In the genomic region with DNA sequence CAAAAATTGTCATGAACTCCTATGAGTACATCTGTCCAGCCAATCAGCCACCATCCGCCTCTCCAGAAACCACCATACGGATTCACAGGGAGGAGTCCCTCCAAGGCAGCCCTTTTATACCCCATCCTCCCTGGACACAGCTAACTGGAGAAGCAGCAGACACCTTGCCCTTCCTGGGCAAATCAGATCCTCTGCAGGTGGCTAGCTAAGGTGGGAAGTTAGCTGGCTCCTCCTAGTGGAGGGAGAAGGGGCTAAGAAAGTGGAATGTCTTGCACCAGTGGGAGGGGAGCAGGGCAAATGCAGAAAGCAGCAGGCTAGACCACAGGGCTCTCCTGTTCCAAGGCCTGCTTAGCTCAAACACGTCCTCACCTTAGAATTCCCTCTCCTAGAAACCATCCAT, we compare ENCODE assay signal across 11 cellular contexts. TPM values are rescaled to one million over a fixed set of nuclear protein-coding genes. Genes with fewer than 3 reads are reported as not detected.
DNase-seq lines count a peak whose midpoint lies in the region; ATAC-seq, FAIRE-seq and TF ChIP-seq lines count a peak whose summit lies in the region.
"Had no signal": no experiment of that assay in that cellular context is flagged by ENCODE, and none has a peak within 500 bp of the region (broad histone marks: within the 10 kb centered on the region; RNA-seq: fewer than 3 reads in every experiment).

No MANE protein-coding gene starts in this region.

- intact Hi-C loops in IMR-90 (cut with micrococcal nuclease) = no loop called here

- no peaks in the 10 kb centered on the region for H3K79me1 ChIP-seq in IMR-90 (ENCODE audit: low read depth in 1 of 2, low read length in 2 of 2)

- dilution Hi-C loops in IMR-90 (cut with HindIII; ENCODE audit: low sequenced_read_pairs, unreplicated experiment) = no loop called here

- no peak overlapping the region for H2AFZ ChIP-seq in IMR-90 (replicated peaks; ENCODE audit: low read length, poor library complexity)

- no peaks in the 10 kb centered on the region for H3K9me3 ChIP-seq in IMR-90 (ENCODE audit: control insufficient read depth, insufficient read depth, low read length)
- no peaks in the 10 kb centered on the region for H3K9me3 ChIP-seq in T-helper 17 cell (ENCODE audit: control insufficient read depth, low read length, poor library complexity, severe bottlenecking)

- no peak overlapping the region for H2BK120ac ChIP-seq in IMR-90 (ENCODE audit: low read depth, low read length)

- no peaks in the 10 kb centered on the region for H3K4me1 ChIP-seq in IMR-90 (ENCODE audit: control insufficient read depth, insufficient read depth, low read length)

- no peak overlapping the region for H2AK5ac ChIP-seq in IMR-90 (ENCODE audit: low read depth, low read length)

- no peak overlapping the region for H3K14ac ChIP-seq in IMR-90 (replicated peaks; ENCODE audit: low read depth, low read length)

- H3K36me3 ChIP-seq in GM06990 (ENCODE audit: control insufficient read depth, insufficient read depth, low read length) = no peaks in the 10 kb centered on the region
- H3K36me3 ChIP-seq in IMR-90 (ENCODE audit: control insufficient read depth, insufficient read depth, low read length) = no peaks in the 10 kb centered on the region

- H4K5ac ChIP-seq in IMR-90 (ENCODE audit: low read depth, low read length) = no peak overlapping the region

- H3K27me3 ChIP-seq in GM06990 (replicated peaks; ENCODE audit: control insufficient read depth, insufficient read depth, low read length) (no peaks in the 10 kb centered on the region), IMR-90 (ENCODE audit: control insufficient read depth, insufficient read depth, low read length) (no peaks in the 10 kb centered on the region)

- ATAC-seq in IMR-90 (ENCODE audit: low read depth) (no peak), T-helper 17 cell (no peak), GM18907 (IDR thresholded peaks at IDR 0.05; ENCODE audit: unreplicated experiment) (no peak)

- H3K18ac ChIP-seq in IMR-90 (ENCODE audit: low read depth, low read length) = no peak overlapping the region

- peak overlapping the region; percentile 8 for H3K27ac Mint-ChIP-seq in T-helper 17 cell
- H3K27ac Mint-ChIP-seq: activated naive CD4-positive, alpha-beta T cell treated with anti-CD3 and anti-CD28 coated beads, Interleukin-2, amount 10 ng/mL, durations not matched to agents 7 days and 5 days had no signal

- no peak overlapping the region for H2BK5ac ChIP-seq in IMR-90 (ENCODE audit: low read depth, low read length, poor library complexity, severe bottlenecking)

- H3K4me2 ChIP-seq in IMR-90 (ENCODE audit: low read depth, low read length) = no peak overlapping the region

- no peak for TF ChIP-seq POLR2A in IMR-90 (IDR thresholded peaks at IDR 0.05; ENCODE audit: low read depth, low read length)
- no peak for TF ChIP-seq POLR2A in H54 (IDR thresholded peaks at IDR 0.05; ENCODE audit: low read depth, low read length)

- no peak overlapping the region for H3K4me3 Mint-ChIP-seq in T-helper 17 cell
- H3K4me3 Mint-ChIP-seq: activated naive CD4-positive, alpha-beta T cell treated with anti-CD3 and anti-CD28 coated beads, Interleukin-2, amount 10 ng/mL, durations not matched to agents 7 days and 5 days had no signal

- no peak for FAIRE-seq in H54 (lab: Jason Lieb, UNC)

- no TSS peak for BruUV-seq in IMR-90 (replicated peaks; lab: Mats Ljungman, UMichigan)

- peaks cover 30% of the 10 kb centered on the region for H3K27me3 Mint-ChIP-seq in T-helper 17 cell

- no peak overlapping the region for H3K56ac ChIP-seq in IMR-90 (ENCODE audit: extremely low read depth, insufficient read depth, low read length)

- H4K8ac ChIP-seq in IMR-90 (ENCODE audit: low read depth in 2 of 2, low read length in 2 of 2) = no peak overlapping the region

- H4K91ac ChIP-seq in IMR-90 (ENCODE audit: insufficient read depth, low read depth, low read length) = no peak overlapping the region

- no peak overlapping the region for H2AK9ac ChIP-seq in IMR-90 (replicated peaks; ENCODE audit: low read depth, low read length, poor library complexity)

- in situ Hi-C loops in IMR-90 (cut with MboI; ENCODE audit: low sequenced_read_pairs) = loop anchor here (25.0 kb wide), 1 partner anchor 522 kb away; no protein-coding TSS in a partner anchor

- H3K9ac ChIP-seq in IMR-90 (ENCODE audit: low read depth, low read length) = no peak overlapping the region

- CTCF ChIA-PET in IMR-90 (lab: Yijun Ruan, JAX) = no interaction called here

- DNase-seq in GM06990 (ENCODE audit: extremely low read depth, insufficient read length) (no peak), IMR-90 (no peak), T-helper 17 cell (no peak), left kidney (ENCODE audit: low read depth, low spot score) (peak; percentile 67), H54 (ENCODE audit: insufficient read length, low spot score) (no peak), iPS-NIHi11 (ENCODE audit: low spot score) (no peak)
- DNase-seq: activated naive CD4-positive, alpha-beta T cell treated with anti-CD3 and anti-CD28 coated beads, Interleukin-2, amount 10 ng/mL, durations not matched to agents 7 days and 5 days; effector CD8-positive, alpha-beta T cell; MV-4-11; stimulated activated CD4-positive, alpha-beta T cell treated with anti-CD3 and anti-CD28 coated beads, Interleukin-2, amount 100 ng/mL, for 48 hours had no signal

- H3K4me3 ChIP-seq in GM06990 (replicated peaks; ENCODE audit: low read depth, low read length) = no peak overlapping the region
- no peak overlapping the region for H3K4me3 ChIP-seq in IMR-90 (ENCODE audit: insufficient read depth, low read depth, low read length)

- 100% methylated on average over 1 of the region's 3 CpGs; no CpG with 5 or more reads in 1 of the 2 experiments for WGBS in IMR-90 (ENCODE audit: extremely low coverage in 2 of 2, insufficient read length in 1 of 2), 2 experiments

- TF ChIP-seq CTCF in GM06990 (IDR thresholded peaks at IDR 0.05; ENCODE audit: insufficient read depth, low read length, poor library complexity, severe bottlenecking) = peak; percentile 44
- TF ChIP-seq CTCF in IMR-90 (conservative IDR thresholded peaks at IDR 0.05; ENCODE audit: low read depth, low read length) = 0 out of 2 replicates have a peak, but pooled peaks have one; percentile 13

- no peak overlapping the region for H2BK15ac ChIP-seq in IMR-90 (ENCODE audit: low read depth, low read length)

- H3K4me1 Mint-ChIP-seq in T-helper 17 cell = peaks cover 10% of the 10 kb centered on the region
- H3K4me1 Mint-ChIP-seq: activated naive CD4-positive, alpha-beta T cell treated with anti-CD3 and anti-CD28 coated beads, Interleukin-2, amount 10 ng/mL, durations not matched to agents 7 days and 5 days had no signal

- H3K36me3 Mint-ChIP-seq in T-helper 17 cell (ENCODE audit: low read depth) = peaks cover 3% of the 10 kb centered on the region
- H3K36me3 Mint-ChIP-seq: activated naive CD4-positive, alpha-beta T cell treated with anti-CD3 and anti-CD28 coated beads, Interleukin-2, amount 10 ng/mL, durations not matched to agents 7 days and 5 days had no signal

- H3K23ac ChIP-seq in IMR-90 (ENCODE audit: low read depth, low read length) = no peak overlapping the region

- H4K20me1 ChIP-seq in IMR-90 (ENCODE audit: insufficient read depth, low read length) = no peaks in the 10 kb centered on the region

- 0 out of 2 replicates have a peak, but pooled peaks have one; percentile 11 for TF ChIP-seq RAD21 in IMR-90 (IDR thresholded peaks at IDR 0.05; ENCODE audit: low read length)

- H3K27ac ChIP-seq in IMR-90 (ENCODE audit: insufficient read depth, low read length) = no peak overlapping the region

- H2BK20ac ChIP-seq in IMR-90 (ENCODE audit: low read depth, low read length) = no peak overlapping the region

- POLR2A ChIA-PET in IMR-90 (lab: Charles Lee; ENCODE audit: unreplicated experiment) = no interaction called here

- no peak overlapping the region for H3K4ac ChIP-seq in IMR-90 (ENCODE audit: low read depth, low read length)

- no peaks in the 10 kb centered on the region for H3K9me1 ChIP-seq in IMR-90 (ENCODE audit: insufficient read depth, low read length)

TF ChIP-seq in IMR-90, 13 proteins besides CTCF, POLR2A, EP300 and RAD21:
- TF ChIP-seq MXI1 (IDR thresholded peaks at IDR 0.05; ENCODE audit: borderline replicate concordance, low read depth, low read length) (no peak), SMC3 (IDR thresholded peaks at IDR 0.05; ENCODE audit: low read depth, low read length) (no peak), FOS (IDR thresholded peaks at IDR 0.05; ENCODE audit: low read depth, low read length) (no peak), MAFK (IDR thresholded peaks at IDR 0.05; ENCODE audit: low read depth, low read length) (no peak), CEBPB (IDR thresholded peaks at IDR 0.05; ENCODE audit: low read depth, low read length) (no peak), CHD1 (IDR thresholded peaks at IDR 0.05; ENCODE audit: low read depth, low read length) (no peak), BHLHE40 (IDR thresholded peaks at IDR 0.05; ENCODE audit: low read depth, low read length) (no peak), RFX5 (IDR thresholded peaks at IDR 0.05; ENCODE audit: low read depth, low read length) (no peak), MAZ (IDR thresholded peaks at IDR 0.05; ENCODE audit: borderline replicate concordance, low read depth, low read length) (no peak), RCOR1 (IDR thresholded peaks at IDR 0.05; ENCODE audit: insufficient replicate concordance, low read length) (no peak), NFE2L2 (IDR thresholded peaks at IDR 0.05; ENCODE audit: low read depth, low read length) (no peak)
- TF ChIP-seq, protein P1, sequence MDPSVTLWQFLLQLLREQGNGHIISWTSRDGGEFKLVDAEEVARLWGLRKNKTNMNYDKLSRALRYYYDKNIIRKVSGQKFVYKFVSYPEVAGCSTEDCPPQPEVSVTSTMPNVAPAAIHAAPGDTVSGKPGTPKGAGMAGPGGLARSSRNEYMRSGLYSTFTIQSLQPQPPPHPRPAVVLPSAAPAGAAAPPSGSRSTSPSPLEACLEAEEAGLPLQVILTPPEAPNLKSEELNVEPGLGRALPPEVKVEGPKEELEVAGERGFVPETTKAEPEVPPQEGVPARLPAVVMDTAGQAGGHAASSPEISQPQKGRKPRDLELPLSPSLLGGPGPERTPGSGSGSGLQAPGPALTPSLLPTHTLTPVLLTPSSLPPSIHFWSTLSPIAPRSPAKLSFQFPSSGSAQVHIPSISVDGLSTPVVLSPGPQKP (IDR thresholded peaks at IDR 0.05; ENCODE audit: borderline replicate concordance, low read depth, low read length) = no peak

RNA-seq across cellular contexts. Expression of a gene that starts 46.2 kb away (rescaled TPM):
- total RNA-seq in IMR-90 (2012; rRNA removed) (37.1 and 40.0 TPM in 2 replicates), T-helper 17 cell (10 to 100 TPM; 22.7 to 25.6 TPM)
- polyA plus RNA-seq in IMR-90 (2012; rRNA removed) = 42.9 and 43.8 TPM in 2 replicates
- 23.7 and 35.7 TPM in 2 replicates for polyA plus RNA-seq in IMR-90 (2012; cell fraction: cytosol; rRNA removed)
- polyA plus RNA-seq in IMR-90 (2012; cell fraction: nucleus; rRNA removed; ENCODE audit: low replicate concordance) = 6.4 and 16.5 TPM in 2 replicates
